Comparison of ENCODE assay signal across 2 cellular contexts in genomic region chr16:59236804-59237463, GRCh38.
TF ChIP-seq lines count a peak whose summit lies in the region.

No MANE protein-coding gene starts in this region.

TF ChIP-seq in H1, 55 proteins besides CTCF, POLR2A, EP300 and RAD21 (continued from another document):
- TF ChIP-seq POU5F1 (IDR thresholded peaks at IDR 0.05; ENCODE audit: low read depth, low read length) (peak; percentile 83), NANOG (IDR thresholded peaks at IDR 0.05; ENCODE audit: insufficient read depth, low read depth, low read length, poor library complexity, severe bottlenecking) (peak; percentile 60), POLR2AphosphoS5 (IDR thresholded peaks at IDR 0.05; ENCODE audit: low read depth, low read length) (no peak)

TF ChIP-seq in neural cell, 6 proteins besides CTCF, POLR2A, EP300 and RAD21 (continued from another document):
- TF ChIP-seq REST (IDR thresholded peaks at IDR 0.05; ENCODE audit: borderline replicate concordance) (peak; percentile 46), POLR2AphosphoS5 (IDR thresholded peaks at IDR 0.05) (peak; percentile 90), TAF1 (IDR thresholded peaks at IDR 0.05; ENCODE audit: low read depth) (no peak)
